In the genomic region with DNA sequence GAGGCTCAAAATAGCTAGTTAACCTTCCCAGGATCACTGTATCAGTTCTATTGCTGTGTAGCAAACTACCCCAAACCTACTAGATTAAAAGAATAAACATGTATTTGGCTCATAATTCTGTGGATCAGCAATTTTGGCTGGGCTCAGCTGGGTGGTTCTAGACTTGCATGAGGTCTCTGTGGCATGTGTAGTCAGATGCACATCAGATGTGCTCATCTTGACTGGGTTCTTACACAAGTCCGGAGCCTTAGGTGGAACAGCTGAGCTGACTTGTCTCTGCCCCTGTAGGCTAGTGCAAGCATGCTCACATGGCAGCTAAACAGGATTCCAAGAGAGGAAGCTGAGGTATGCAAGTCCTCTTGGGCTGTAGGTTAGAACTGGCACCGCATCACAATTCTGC, we compare ENCODE assay signal across 25 cellular contexts.
"Had no signal": no experiment of that assay in that cellular context is flagged by ENCODE, and none has a peak within 500 bp of the region (broad histone marks: within the 10 kb centered on the region; RNA-seq: fewer than 3 reads in every experiment).

No MANE protein-coding gene starts in this region.

- H3K4me3 ChIP-seq: hepatocyte, left ventricle myocardium inferior, spleen, thoracic aorta, vagina had no signal

- H3K9me3 Mint-ChIP-seq: activated naive CD4-positive, alpha-beta T cell treated with anti-CD3 and anti-CD28 coated beads for 36 hours; activated naive CD8-positive, alpha-beta T cell treated with anti-CD3 and anti-CD28 coated beads, Interleukin-2, amount 10 ng/mL, durations not matched to agents 7 days and 5 days; dendritic cell treated with granulocyte-macrophage colony-stimulating factor and Interleukin-4, amounts not matched to agents 40 ng/mL and 50 ng/mL, for 4 days; immature natural killer cell; natural killer cell treated with Interleukin-12 subunit alpha and Interleukin-12 subunit beta and Interleukin-15 and Interleukin-18, amount 100 ng/mL, for 72 hours; T-helper 2 cell treated with Interferon-gamma antibody and Interleukin-4, amounts not matched to agents 5 μg/mL and 100 μg/mL, for 36 hours; type B pancreatic cell had no signal

- H3K9me3 ChIP-seq: thoracic aorta, vagina had no signal

- H2AFZ ChIP-seq: hepatocyte had no signal

- ATAC-seq: natural killer cell treated with Interleukin-12 subunit alpha and Interleukin-12 subunit beta and Interleukin-15 and Interleukin-18, amount 100 ng/mL, for 72 hours; WTC11 had no signal

- H3K4me3 Mint-ChIP-seq: activated naive CD4-positive, alpha-beta T cell treated with anti-CD3 and anti-CD28 coated beads for 36 hours; activated naive CD8-positive, alpha-beta T cell treated with anti-CD3 and anti-CD28 coated beads, Interleukin-2, amount 10 ng/mL, durations not matched to agents 7 days and 5 days; dendritic cell treated with granulocyte-macrophage colony-stimulating factor and Interleukin-4, amounts not matched to agents 40 ng/mL and 50 ng/mL, for 4 days; immature natural killer cell; natural killer cell treated with Interleukin-12 subunit alpha and Interleukin-12 subunit beta and Interleukin-15 and Interleukin-18, amount 100 ng/mL, for 72 hours; T-helper 2 cell treated with Interferon-gamma antibody and Interleukin-4, amounts not matched to agents 5 μg/mL and 100 μg/mL, for 36 hours; type B pancreatic cell; WTC11 had no signal

- H3K4me1 Mint-ChIP-seq: activated naive CD8-positive, alpha-beta T cell treated with anti-CD3 and anti-CD28 coated beads, Interleukin-2, amount 10 ng/mL, durations not matched to agents 7 days and 5 days; immature natural killer cell had no signal

- H3K27me3 ChIP-seq: hepatocyte, vagina had no signal

- H3K36me3 Mint-ChIP-seq: activated naive CD8-positive, alpha-beta T cell treated with anti-CD3 and anti-CD28 coated beads, Interleukin-2, amount 10 ng/mL, durations not matched to agents 7 days and 5 days; immature natural killer cell; natural killer cell treated with Interleukin-12 subunit alpha and Interleukin-12 subunit beta and Interleukin-15 and Interleukin-18, amount 100 ng/mL, for 72 hours; type B pancreatic cell had no signal

- H3K36me3 ChIP-seq: left ventricle myocardium inferior, spleen, thoracic aorta, vagina had no signal

- H3K4me1 ChIP-seq: left ventricle myocardium inferior, spleen, vagina had no signal

- H3K4me2 ChIP-seq: hepatocyte had no signal

- H3K27ac Mint-ChIP-seq: activated naive CD4-positive, alpha-beta T cell treated with anti-CD3 and anti-CD28 coated beads for 36 hours; activated naive CD8-positive, alpha-beta T cell treated with anti-CD3 and anti-CD28 coated beads, Interleukin-2, amount 10 ng/mL, durations not matched to agents 7 days and 5 days; dendritic cell treated with granulocyte-macrophage colony-stimulating factor and Interleukin-4, amounts not matched to agents 40 ng/mL and 50 ng/mL, for 4 days; immature natural killer cell; natural killer cell treated with Interleukin-12 subunit alpha and Interleukin-12 subunit beta and Interleukin-15 and Interleukin-18, amount 100 ng/mL, for 72 hours; progenitor cell of endocrine pancreas; T-helper 2 cell treated with Interferon-gamma antibody and Interleukin-4, amounts not matched to agents 5 μg/mL and 100 μg/mL, for 36 hours; type B pancreatic cell; WTC11 had no signal

- DNase-seq: activated CD4-positive, alpha-beta T cell treated with anti-CD3 and anti-CD28 coated beads, Interleukin-2, amount 50 U/mL, for 48 hours; activated effector memory CD4-positive, alpha-beta T cell treated with Interleukin-2 at 50 U/mL for 16 hours; activated naive CD4-positive, alpha-beta T cell treated with anti-CD3 and anti-CD28 coated beads for 36 hours; activated naive CD8-positive, alpha-beta T cell treated with anti-CD3 and anti-CD28 coated beads, Interleukin-2, amount 10 ng/mL, durations not matched to agents 7 days and 5 days; activated T-cell treated with anti-CD3 and anti-CD28 coated beads, Interleukin-2, amount 50 U/mL, for 48 hours; amniotic stem cell; effector CD4-positive, alpha-beta T cell; glutamatergic neuron; immature natural killer cell; kidney glomerular epithelial cell; left ventricle myocardium inferior; midbrain; retina; spleen; stimulated activated CD4-positive, alpha-beta T cell treated with anti-CD3 and anti-CD28 coated beads, Interleukin-4, amount 100 ng/mL, for 1 hour; stimulated activated naive CD4-positive, alpha-beta T cell had no signal

- H3K79me2 ChIP-seq: hepatocyte had no signal

- H3K27ac ChIP-seq: hepatocyte, left ventricle myocardium inferior, spleen, thoracic aorta, vagina had no signal
